ENCODE assay signal across 8 cellular contexts in the genomic region with DNA sequence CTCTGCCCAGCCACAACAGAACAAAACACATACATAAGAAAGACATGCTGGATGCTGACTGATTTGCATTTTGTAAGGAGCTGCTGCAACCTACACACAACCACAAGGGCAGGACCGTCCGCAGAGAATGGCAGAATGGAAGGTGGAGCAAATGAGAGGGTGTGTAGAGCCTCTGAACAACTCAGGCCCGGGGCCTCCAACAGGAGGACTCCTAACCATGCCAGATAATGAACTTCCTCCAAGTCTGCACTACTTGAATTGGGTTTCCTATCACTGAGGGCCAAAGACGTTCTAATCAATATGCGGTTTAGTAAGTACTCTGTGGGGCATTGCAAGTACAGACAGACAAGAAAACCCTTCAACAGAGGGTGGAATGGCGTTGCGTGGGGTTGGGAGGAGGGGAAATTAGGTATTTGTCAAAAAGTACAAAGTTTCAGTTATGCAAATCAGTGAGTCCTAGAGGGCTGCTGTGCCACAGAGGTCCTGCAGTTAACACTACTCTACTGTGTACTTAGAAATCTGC. TPM values are rescaled to one million over a fixed set of nuclear protein-coding genes. Genes with fewer than 3 reads are reported as not detected.
A peak's percentile ranks its signal among the peaks of the same experiment; 100 is the strongest.
DNase-seq lines count a peak whose midpoint lies in the region; ATAC-seq and TF ChIP-seq lines count a peak whose summit lies in the region.

No MANE protein-coding gene starts in this region.

- intact Hi-C loops in uterus (cut with DNase I; ENCODE audit: low total_unique reads): no loop called here
- intact Hi-C loops in lower leg skin (cut with DNase I; ENCODE audit: low total_unique reads): no loop called here
- intact Hi-C loops in cardiac septum (cut with DNase I): no loop called here

- no peaks in the 10 kb centered on the region for H3K27me3 Mint-ChIP-seq in activated naive CD8-positive, alpha-beta T cell

- H3K4me1 Mint-ChIP-seq in activated naive CD8-positive, alpha-beta T cell (ENCODE audit: low read depth): peaks cover 94% of the 10 kb centered on the region

- H3K36me3 Mint-ChIP-seq in activated naive CD8-positive, alpha-beta T cell: peaks cover 25% of the 10 kb centered on the region

- H3K4me1 ChIP-seq in uterus: peaks cover 0 to 3% of the 10 kb centered on the region in 2 donors

- no peaks in the 10 kb centered on the region for H3K9me3 ChIP-seq in uterus

- TF ChIP-seq CTCF in GM12864 (IDR thresholded peaks at IDR 0.05; ENCODE audit: low read depth, low read length, missing control alignments): peak; percentile 6
- TF ChIP-seq CTCF in uterus (IDR thresholded peaks at IDR 0.05): no peak
- TF ChIP-seq CTCF in lower leg skin (IDR thresholded peaks at IDR 0.05): no peak

- no peak for TF ChIP-seq POLR2A in uterus (IDR thresholded peaks at IDR 0.05)
- no peak for TF ChIP-seq POLR2A in lower leg skin (IDR thresholded peaks at IDR 0.05)

- DNase-seq in GM12864 (ENCODE audit: low read depth) (peak; percentile 84), uterus (no peak), lower leg skin (ENCODE audit: low spot score in 2 of 2) (no peak), amygdala (lab: John Stamatoyannopoulos, UW) (no peak), cardiac septum (ENCODE audit: low spot score) (no peak)

- no peaks in the 10 kb centered on the region for H3K27me3 ChIP-seq in uterus

- peak overlapping the region; percentile 81 for H3K27ac Mint-ChIP-seq in activated naive CD8-positive, alpha-beta T cell

- no peaks in the 10 kb centered on the region for H3K9me3 Mint-ChIP-seq in activated naive CD8-positive, alpha-beta T cell (ENCODE audit: low read depth)

- 71 to 84% methylated on average over 7 of the region's 7 CpGs for WGBS in lower leg skin, 2 donors

- H3K4me3 ChIP-seq in GM12864 (ENCODE audit: low read depth, low read length) (peak overlapping the region; percentile 2; the same call in 1 of the 2 replicates), uterus (no peak overlapping the region), lower leg skin (ENCODE audit: low read depth, poor library complexity, severe bottlenecking) (no peak overlapping the region)

- peak; percentile 84 for ATAC-seq in GM19397 (IDR thresholded peaks at IDR 0.05; ENCODE audit: unreplicated experiment)
- ATAC-seq in HG03159 (IDR thresholded peaks at IDR 0.05; ENCODE audit: unreplicated experiment): peak; percentile 84

- no peaks in the 10 kb centered on the region for H3K36me3 ChIP-seq in uterus

- H3K27ac ChIP-seq in uterus: no peak overlapping the region

- peak overlapping the region; percentile 64 for H3K4me3 Mint-ChIP-seq in activated naive CD8-positive, alpha-beta T cell

RNA-seq across cellular contexts. Expression of a gene that starts 14.6 kb away (rescaled TPM):
- total RNA-seq in uterus (10 to 100 TPM; 22.1 to 58.9 (median 39.8) TPM), lower leg skin (10 to 100 TPM; 15.1 to 29.8 (median 22.9) TPM), cardiac septum (32.0 TPM)
